8 cellular contexts compared by ENCODE assay signal in the genomic region with DNA sequence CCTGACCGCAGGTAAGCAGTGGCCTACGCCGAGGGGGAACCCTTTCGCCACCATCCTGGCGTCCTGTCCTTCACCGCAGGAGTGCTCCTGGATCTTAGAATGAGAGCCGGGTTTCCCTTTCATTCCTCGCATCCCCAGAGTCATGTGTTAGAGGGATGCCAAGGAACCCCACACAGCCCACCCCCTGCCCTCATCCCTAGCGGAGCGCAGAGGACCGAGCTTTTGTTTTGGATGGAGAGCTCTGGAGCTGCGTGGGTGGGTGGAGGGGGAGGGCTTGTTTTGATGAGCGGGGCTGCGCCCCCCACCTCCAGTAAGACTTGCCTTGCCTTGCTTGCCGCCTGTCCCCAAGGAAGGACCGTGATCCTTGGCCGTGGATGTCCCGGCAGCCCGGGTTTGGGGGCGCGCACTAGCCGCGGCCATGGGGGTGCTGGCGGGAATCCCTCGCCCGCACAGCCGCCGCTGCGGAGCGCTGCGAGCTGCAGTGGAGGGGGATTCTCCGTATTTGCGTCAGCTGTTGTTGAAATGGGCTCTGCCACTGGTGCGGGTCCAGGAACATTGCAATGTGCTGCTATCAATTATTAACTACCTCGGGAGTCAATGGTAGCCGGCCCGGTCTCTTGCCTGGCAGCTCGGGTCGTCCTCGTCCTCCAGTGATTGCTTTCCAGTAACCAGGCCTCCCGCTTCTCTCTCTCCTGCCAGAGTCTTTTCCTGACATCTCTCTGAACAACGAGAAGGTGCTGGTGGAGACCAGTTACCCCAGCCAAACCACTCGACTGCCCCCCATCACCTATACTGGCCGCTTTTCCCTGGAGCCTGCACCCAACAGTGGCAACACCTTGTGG. TPM values are rescaled to one million over a fixed set of nuclear protein-coding genes. Genes with fewer than 3 reads are reported as not detected.
DNase-seq lines count a peak whose midpoint lies in the region; TF ChIP-seq lines count a peak whose summit lies in the region.

No MANE protein-coding gene starts in this region.

- peaks cover 27% of the 10 kb centered on the region for H3K27me3 ChIP-seq in HUES6 (ENCODE audit: control insufficient read depth, insufficient read depth, low read length)

- H3K4me1 Mint-ChIP-seq in activated naive CD4-positive, alpha-beta T cell treated with anti-CD3 and anti-CD28 coated beads, Interleukin-2, amount 10 ng/mL, durations not matched to agents 7 days and 5 days: peaks cover 12% of the 10 kb centered on the region
- H3K4me1 Mint-ChIP-seq in immature natural killer cell: peaks cover 16 to 18% of the 10 kb centered on the region in 2 donors

- DNase-seq in AG04449 (ENCODE audit: low read depth, low spot score) (no peak), immature natural killer cell (no peak), epidermal melanocyte (ENCODE audit: insufficient read length, low spot score) (no peak), NCI-H82 (lab: John Stamatoyannopoulos, UW) (no peak), T-helper 9 cell (no peak)
- DNase-seq in activated naive CD4-positive, alpha-beta T cell treated with anti-CD3 and anti-CD28 coated beads, Interleukin-2, amount 10 ng/mL, durations not matched to agents 7 days and 5 days: no peak
- DNase-seq in stimulated activated CD8-positive, alpha-beta memory T cell treated with anti-CD3 and anti-CD28 coated beads, Interleukin-4, amount 100 ng/mL, for 48 hours: peak; percentile 41

- peaks cover 3% of the 10 kb centered on the region for H3K36me3 Mint-ChIP-seq in activated naive CD4-positive, alpha-beta T cell treated with anti-CD3 and anti-CD28 coated beads, Interleukin-2, amount 10 ng/mL, durations not matched to agents 7 days and 5 days
- H3K36me3 Mint-ChIP-seq in immature natural killer cell: peaks cover 0 to 8% (median 4%) of the 10 kb centered on the region in 3 donors

- H3K27me3 Mint-ChIP-seq in activated naive CD4-positive, alpha-beta T cell treated with anti-CD3 and anti-CD28 coated beads, Interleukin-2, amount 10 ng/mL, durations not matched to agents 7 days and 5 days: peaks cover 48% of the 10 kb centered on the region
- H3K27me3 Mint-ChIP-seq in immature natural killer cell (ENCODE audit: low read depth in 3 of 3): peaks cover 4 to 11% (median 6%) of the 10 kb centered on the region in 3 donors

- H3K27ac ChIP-seq in HUES6 (ENCODE audit: low read depth, low read length): no peak overlapping the region

- no peak for TF ChIP-seq CTCF in AG04449 (IDR thresholded peaks at IDR 0.05; ENCODE audit: insufficient read depth, low read length, missing control alignments)

- H3K36me3 ChIP-seq in HUES6 (ENCODE audit: control insufficient read depth, insufficient read depth, low read length): peaks cover 16% of the 10 kb centered on the region

- peak overlapping the region; percentile 82 for H3K4me3 ChIP-seq in AG04449 (ENCODE audit: low read depth, low read length)
- peak overlapping the region; percentile 85 for H3K4me3 ChIP-seq in HUES6 (ENCODE audit: low read depth, low read length)

- POLR2A ChIA-PET in AG04449 (lab: Yijun Ruan, JAX): interaction anchor here (0.8 to 3.7 kb wide), 14 partner anchors 8 to 191 kb away, joined by 3 to 36 read pairs (median 8); partner anchors contain the start of gene ETF1

- peak overlapping the region; percentile 89 for H3K9ac ChIP-seq in HUES6 (ENCODE audit: low read length)

- CTCF ChIA-PET in AG04449 (lab: Yijun Ruan, JAX): interaction anchor here (3.4 to 12.8 kb wide), 4 partner anchors 14 to 35 kb away, joined by 19 to 207 read pairs (median 44); no protein-coding TSS in a partner anchor
- CTCF ChIA-PET in activated naive CD4-positive, alpha-beta T cell treated with anti-CD3 and anti-CD28 coated beads, Interleukin-2, amount 10 ng/mL, durations not matched to agents 7 days and 5 days (lab: Charles Lee): interaction anchor here (1.5 to 5.6 kb wide), 4 partner anchors 16 to 287 kb away, joined by 3 to 38 read pairs (median 25); no protein-coding TSS in a partner anchor

- no peaks in the 10 kb centered on the region for H3K9me3 ChIP-seq in HUES6 (ENCODE audit: control insufficient read depth, insufficient read depth, low read depth, low read length)

- no peaks in the 10 kb centered on the region for H3K9me3 Mint-ChIP-seq in activated naive CD4-positive, alpha-beta T cell treated with anti-CD3 and anti-CD28 coated beads, Interleukin-2, amount 10 ng/mL, durations not matched to agents 7 days and 5 days
- no peaks in the 10 kb centered on the region for H3K9me3 Mint-ChIP-seq in immature natural killer cell

- peaks cover 10% of the 10 kb centered on the region; the same call in 1 of the 2 replicates for H3K4me1 ChIP-seq in HUES6 (ENCODE audit: control insufficient read depth, insufficient read depth, low read length)

- peak overlapping the region; percentile 74 for H3K4me3 Mint-ChIP-seq in activated naive CD4-positive, alpha-beta T cell treated with anti-CD3 and anti-CD28 coated beads, Interleukin-2, amount 10 ng/mL, durations not matched to agents 7 days and 5 days
- peak overlapping the region; percentile 85 to 91 (median 90) for H3K4me3 Mint-ChIP-seq in immature natural killer cell

- H3K27ac Mint-ChIP-seq in activated naive CD4-positive, alpha-beta T cell treated with anti-CD3 and anti-CD28 coated beads, Interleukin-2, amount 10 ng/mL, durations not matched to agents 7 days and 5 days: peak overlapping the region; percentile 78
- peak overlapping the region in 4 of 6 donors; percentile 68 to 95 (median 80) for H3K27ac Mint-ChIP-seq in immature natural killer cell

RNA-seq across cellular contexts. Expression of gene EGR1, which starts 1.0 kb away (rescaled TPM):
- under 1 TPM in 2 of 3 donors, not detected in 1; 0.52 to 0.99 TPM for polyA plus RNA-seq in immature natural killer cell

RNA-seq across cellular contexts. Expression of gene REEP2, which starts 27.4 kb away (rescaled TPM):
- under 1 TPM in 2 of 3 donors, not detected in 1; 0.11 to 0.48 TPM for polyA plus RNA-seq in immature natural killer cell
